Comparison of ENCODE assay signal across 8 cellular contexts in the genomic region with DNA sequence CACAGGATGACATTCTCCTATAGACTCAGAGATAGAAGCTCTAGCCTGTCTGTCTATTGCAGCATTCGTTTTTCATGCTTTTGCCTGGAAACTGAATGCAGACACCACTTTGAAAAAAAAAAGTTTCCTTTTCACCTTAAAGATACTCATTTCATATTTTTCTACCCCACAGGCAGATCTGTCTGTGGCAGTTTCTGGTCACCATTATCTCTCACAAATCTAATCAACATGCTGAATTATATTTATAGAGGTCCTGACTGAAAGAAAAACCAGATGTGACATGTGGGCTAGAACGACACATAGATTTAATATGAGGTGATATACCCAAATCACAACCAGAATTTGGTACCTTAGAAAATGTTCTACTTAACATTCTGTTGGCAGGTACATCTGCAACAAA. TPM values are rescaled to one million over a fixed set of nuclear protein-coding genes. Genes with fewer than 3 reads are reported as not detected.
"Had no signal": no experiment of that assay in that cellular context is flagged by ENCODE, and none has a peak within 500 bp of the region (broad histone marks: within the 10 kb centered on the region; RNA-seq: fewer than 3 reads in every experiment).

No MANE protein-coding gene starts in this region.

- ATAC-seq: GM23338 had no signal

- H3K4me2 ChIP-seq: GM23338 had no signal

- DNase-seq: H9, HCEC 1CT, IMR-90 had no signal

- H2AFZ ChIP-seq: GM23338 had no signal

- H3K4me3 ChIP-seq: GM23338 had no signal

- FAIRE-seq: H1, H54, HTR-8/SVneo had no signal

RNA-seq across cellular contexts. Expression of gene ADGRG4, which starts 28.2 kb away (rescaled TPM):
- total RNA-seq: GM23338, H1, H9, HT-29, IMR-90 had no signal
